15 cellular contexts compared by ENCODE assay signal in genomic region chr21:39863111-39863510, GRCh38. TPM values are rescaled to one million over a fixed set of nuclear protein-coding genes. Genes with fewer than 3 reads are reported as not detected.
DNase-seq lines count a peak whose midpoint lies in the region; ATAC-seq and TF ChIP-seq lines count a peak whose summit lies in the region.
"Had no signal": no experiment of that assay in that cellular context is flagged by ENCODE, and none has a peak within 500 bp of the region (broad histone marks: within the 10 kb centered on the region; RNA-seq: fewer than 3 reads in every experiment).

No MANE protein-coding gene starts in this region.

- no peaks in the 10 kb centered on the region for H3K9me3 ChIP-seq in upper lobe of right lung
- H3K9me3 ChIP-seq in vagina, result no peaks in the 10 kb centered on the region
- H3K9me3 ChIP-seq: heart left ventricle had no signal

- no peaks in the 10 kb centered on the region for H3K9me3 Mint-ChIP-seq in brain

- H3K27me3 ChIP-seq in upper lobe of right lung, result peaks cover 5% of the 10 kb centered on the region
- no peaks in the 10 kb centered on the region for H3K27me3 ChIP-seq in vagina
- H3K27me3 ChIP-seq: heart left ventricle had no signal

- no peaks in the 10 kb centered on the region for H3K4me1 ChIP-seq in upper lobe of right lung
- H3K4me1 ChIP-seq in vagina, result no peaks in the 10 kb centered on the region
- H3K4me1 ChIP-seq: heart left ventricle had no signal

- H3K4me1 Mint-ChIP-seq in brain, result peaks cover 19% of the 10 kb centered on the region

- H3K27me3 Mint-ChIP-seq in brain, result peaks cover 3% of the 10 kb centered on the region

- no peak for TF ChIP-seq POLR2A in vagina (IDR thresholded peaks at IDR 0.05)

- H3K36me3 Mint-ChIP-seq in brain, result no peaks in the 10 kb centered on the region

- H3K27ac Mint-ChIP-seq in brain, result peak overlapping the region in 3 of 5 experiments; percentile 28 to 86 (median 86)

- peak; percentile 59 for DNase-seq in NCI-H1436 (lab: John Stamatoyannopoulos, UW)
- DNase-seq in NCI-H1436 treated with DMSO at 0.1 percent for 48 hours (lab: John Stamatoyannopoulos, UW), result no peak
- DNase-seq in NCI-H345 (lab: John Stamatoyannopoulos, UW), result peak; percentile 93
- DNase-seq in upper lobe of right lung, result peak; percentile 73
- no peak for DNase-seq in GM10266 (ENCODE audit: extremely low spot score)
- DNase-seq in vagina (ENCODE audit: extremely low spot score in 2 of 2), result no peak
- no peak for DNase-seq in GM10248 (ENCODE audit: extremely low spot score)
- DNase-seq: 8988T; heart left ventricle; mesendoderm; stimulated activated CD4-positive, alpha-beta T cell treated with anti-CD3 and anti-CD28 coated beads, Interleukin-4, amount 100 ng/mL, for 24 hours; T1000 had no signal

- peak overlapping the region in 1 of 5 experiments; percentile 41 for H3K4me3 Mint-ChIP-seq in brain

- CTCF ChIA-PET in GM10248 (lab: Yijun Ruan, JAX), result no interaction called here

- intact Hi-C loops in upper lobe of right lung (cut with DNase I) (no loop called here), vagina (cut with DNase I) (loop anchor here (5.0 kb wide), 1 partner anchor 264 kb away; no protein-coding TSS in a partner anchor)

- peak; percentile 48 for ATAC-seq in upper lobe of right lung
- ATAC-seq: heart left ventricle had no signal

- TF ChIP-seq CTCF in brain (conservative IDR thresholded peaks at IDR 0.05), result no peak
- TF ChIP-seq CTCF in upper lobe of right lung (IDR thresholded peaks at IDR 0.05), result no peak
- TF ChIP-seq CTCF in GM10266 (IDR thresholded peaks at IDR 0.05; ENCODE audit: control insufficient read depth, insufficient read depth, low read depth, missing control alignments), result no peak
- TF ChIP-seq CTCF in vagina (IDR thresholded peaks at IDR 0.05), result no peak
- TF ChIP-seq CTCF in GM10248 (IDR thresholded peaks at IDR 0.05; ENCODE audit: control extremely low read depth, extremely low read depth, low read depth, missing control alignments), result no peak

- H3K27ac ChIP-seq in upper lobe of right lung (no peak overlapping the region), vagina (no peak overlapping the region)
- H3K27ac ChIP-seq: heart left ventricle had no signal

- no peaks in the 10 kb centered on the region for H3K36me3 ChIP-seq in upper lobe of right lung
- H3K36me3 ChIP-seq in vagina, result no peaks in the 10 kb centered on the region
- H3K36me3 ChIP-seq: heart left ventricle had no signal

- POLR2A ChIA-PET in GM10248 (lab: Yijun Ruan, JAX), result no interaction called here

- H3K4me3 ChIP-seq in upper lobe of right lung (no peak overlapping the region), vagina (no peak overlapping the region)
- H3K4me3 ChIP-seq: heart left ventricle had no signal

RNA-seq across cellular contexts. Expression of gene PCP4, which starts 4.1 kb away (rescaled TPM):
- polyA plus RNA-seq in brain (ENCODE audit: insufficient read depth, low read depth, low replicate concordance), result 45.1 TPM
- 1.0 TPM for total RNA-seq in upper lobe of right lung
- total RNA-seq in vagina, result 174 TPM
- total RNA-seq: LHCN-M2, pulmonary artery endothelial cell had no signal

Comparison
In these comparisons a context has a peak if more than half of its experiments do, and no peak if none do; other contexts are left out.
1. DNase-seq: peak in NCI-H1436 (single experiment), NCI-H345 (single experiment) and upper lobe of right lung (single experiment); none in NCI-H1436 treated with DMSO at 0.1 percent for 48 hours (single experiment), GM10266 (single experiment), vagina (0 of 2) and GM10248 (single experiment).
2. RNA of gene PCP4, which starts 4.1 kb away (total RNA-seq): 174 TPM in vagina (single experiment); 1.0 TPM in upper lobe of right lung (single experiment); every median in the first group is over 10 times any median in the second.